In the genomic region with DNA sequence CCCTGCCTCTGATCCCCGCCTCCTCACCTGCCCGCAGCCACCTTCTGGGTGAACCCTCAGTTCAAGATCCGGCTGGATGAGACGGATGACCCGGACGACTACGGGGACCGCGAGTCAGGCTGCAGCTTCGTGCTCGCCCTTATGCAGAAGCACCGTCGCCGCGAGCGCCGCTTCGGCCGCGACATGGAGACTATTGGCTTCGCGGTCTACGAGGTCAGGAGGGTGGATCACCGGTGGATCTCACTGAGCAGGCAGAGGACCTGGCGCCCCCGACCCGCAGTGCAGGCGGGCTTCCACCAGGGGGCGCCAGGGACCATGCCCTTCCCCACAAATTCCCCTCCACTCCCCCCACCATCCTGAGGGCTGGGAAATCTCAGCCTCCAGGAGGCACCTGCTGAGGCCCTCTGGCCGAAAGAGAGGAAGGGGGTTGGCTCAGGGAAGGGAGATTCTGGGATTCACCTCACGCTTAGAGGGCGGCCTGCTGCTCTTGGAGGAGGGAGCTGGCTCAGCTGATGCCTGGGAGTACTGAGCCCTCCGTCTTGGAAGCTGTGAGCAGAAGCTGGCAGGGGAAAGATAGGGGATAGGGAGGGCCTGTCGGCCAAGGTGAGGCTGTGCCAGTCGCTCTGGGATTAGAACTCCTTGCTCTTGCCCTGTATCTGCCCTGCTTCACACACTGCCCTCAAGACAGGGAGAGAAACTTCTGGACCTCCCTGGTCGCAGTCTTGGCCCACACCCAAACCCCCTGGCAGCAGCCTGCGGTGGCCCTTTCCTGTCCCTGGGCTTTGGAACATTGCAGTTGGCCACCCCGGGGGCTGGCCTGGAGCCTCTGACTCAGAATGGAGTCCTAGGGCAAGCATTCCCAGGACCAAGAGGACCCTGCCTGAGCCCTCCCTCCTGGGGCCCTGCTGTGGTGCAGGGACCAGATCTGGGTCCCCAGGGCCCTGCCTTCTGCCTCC, we compare ENCODE assay signal across 8 cellular contexts. TPM values are rescaled to one million over a fixed set of nuclear protein-coding genes. Genes with fewer than 3 reads are reported as not detected.
DNase-seq lines count a peak whose midpoint lies in the region; ATAC-seq and TF ChIP-seq lines count a peak whose summit lies in the region.

No MANE protein-coding gene starts in this region.

- no peak overlapping the region for H3K4me3 Mint-ChIP-seq in Caco-2 (ENCODE audit: unreplicated experiment)
- H3K4me3 Mint-ChIP-seq in central memory CD8-positive, alpha-beta T cell, result no peak overlapping the region

- CTCF ChIA-PET in Caco-2 (lab: Charles Lee), result interaction anchor here (0.6 to 2.0 kb wide), 6 partner anchors 10 to 70 kb away, joined by 3 to 7 read pairs (median 3); no protein-coding TSS in a partner anchor

- TF ChIP-seq CTCF in Caco-2 (IDR thresholded peaks at IDR 0.05; ENCODE audit: insufficient read depth in 1 of 2, low read depth in 1 of 2, low read length in 1 of 2, severe bottlenecking in 1 of 2, unreplicated experiment in 1 of 2), result peak; percentile 95 to 98

- peak in 1 of 2 experiments; percentile 73 for DNase-seq in Caco-2
- DNase-seq in HK-2 (ENCODE audit: unreplicated experiment), result peak; percentile 39
- peak; percentile 37 for DNase-seq in T1000 (lab: John Stamatoyannopoulos, UW)
- no peak for DNase-seq in central memory CD8-positive, alpha-beta T cell (ENCODE audit: low spot score in 2 of 2)
- peak; percentile 52 for DNase-seq in left lobe of liver (ENCODE audit: low spot score)
- DNase-seq in stimulated activated naive CD4-positive, alpha-beta T cell treated with Interleukin-2 at 50 U/mL for 16 hours (lab: John Stamatoyannopoulos, UW), result peak; percentile 6

- peaks cover 91% of the 10 kb centered on the region for H3K36me3 Mint-ChIP-seq in Caco-2 (ENCODE audit: insufficient read depth, unreplicated experiment)
- H3K36me3 Mint-ChIP-seq in central memory CD8-positive, alpha-beta T cell (ENCODE audit: insufficient read depth), result peaks cover 32% of the 10 kb centered on the region

- H3K4me3 ChIP-seq in Caco-2 (ENCODE audit: low read depth, low read length), result no peak overlapping the region

- peak overlapping the region; percentile 74 for H3K27ac Mint-ChIP-seq in Caco-2 (ENCODE audit: unreplicated experiment)
- H3K27ac Mint-ChIP-seq in central memory CD8-positive, alpha-beta T cell (ENCODE audit: low read depth), result peak overlapping the region; percentile 41

- H3K27me3 ChIP-seq in Caco-2 (replicated peaks; ENCODE audit: control insufficient read depth, insufficient read depth, low read length), result no peaks in the 10 kb centered on the region

- intact Hi-C loops in Caco-2 (cut with micrococcal nuclease; ENCODE audit: unreplicated experiment), result loop anchor here (1.0 kb wide), 1 partner anchor 49 kb away; no protein-coding TSS in a partner anchor

- H3K9me3 ChIP-seq in Caco-2, result no peaks in the 10 kb centered on the region

- ATAC-seq in central memory CD8-positive, alpha-beta T cell (replicated peaks; ENCODE audit: extremely low read depth, poor library complexity, severe bottlenecking), result no peak
- ATAC-seq in left lobe of liver (peak; percentile 82), HG03521 (IDR thresholded peaks at IDR 0.05; ENCODE audit: unreplicated experiment) (no peak), HG02642 (IDR thresholded peaks at IDR 0.05; ENCODE audit: poor library complexity, unreplicated experiment) (no peak)

- no peaks in the 10 kb centered on the region for H3K27me3 Mint-ChIP-seq in Caco-2 (ENCODE audit: insufficient read depth, unreplicated experiment)
- no peaks in the 10 kb centered on the region for H3K27me3 Mint-ChIP-seq in central memory CD8-positive, alpha-beta T cell

- BruUV-seq in Caco-2 (replicated peaks; lab: Mats Ljungman, UMichigan), result no TSS peak

- H3K36me3 ChIP-seq in Caco-2 (ENCODE audit: control insufficient read depth, insufficient read depth, low read length), result peaks cover 19% of the 10 kb centered on the region

- no peaks in the 10 kb centered on the region for H3K9me3 Mint-ChIP-seq in Caco-2 (ENCODE audit: unreplicated experiment)
- no peaks in the 10 kb centered on the region for H3K9me3 Mint-ChIP-seq in central memory CD8-positive, alpha-beta T cell

- POLR2A ChIA-PET in Caco-2 (lab: Charles Lee), result no interaction called here

- H3K4me1 Mint-ChIP-seq in Caco-2 (ENCODE audit: low read depth, unreplicated experiment), result peaks cover 2% of the 10 kb centered on the region
- H3K4me1 Mint-ChIP-seq in central memory CD8-positive, alpha-beta T cell, result peaks cover 8% of the 10 kb centered on the region

- peaks cover 7% of the 10 kb centered on the region for H3K4me1 ChIP-seq in Caco-2

RNA-seq across cellular contexts. Expression of a gene that starts 23.2 kb away (rescaled TPM):
- 238 and 244 TPM in 2 replicates for total RNA-seq in Caco-2 (2022)
- total RNA-seq in left lobe of liver, result 81.0 TPM

RNA-seq across cellular contexts. Expression of a gene that starts 34.9 kb away (rescaled TPM):
- total RNA-seq in Caco-2 (2022), result not detected in 2 replicates
- total RNA-seq in left lobe of liver, result 1.2 TPM

RNA-seq across cellular contexts. Expression of a gene that starts 56.8 kb away (rescaled TPM):
- total RNA-seq in Caco-2 (2022) (23.2 and 25.3 TPM in 2 replicates), left lobe of liver (3.3 TPM)

Comparison
In these comparisons a context has a peak if more than half of its experiments do, and no peak if none do; other contexts are left out.
1. DNase-seq: peak in HK-2 (single experiment), T1000 (single experiment), left lobe of liver (single experiment) and stimulated activated naive CD4-positive, alpha-beta T cell treated with Interleukin-2 at 50 U/mL for 16 hours (single experiment); none in central memory CD8-positive, alpha-beta T cell (0 of 2).